In genomic region chr15:78872972-78873795, GRCh38 we compare ENCODE assay signal across 1 cellular context.
TF ChIP-seq lines count a peak whose summit lies in the region.

No MANE protein-coding gene starts in this region.

TF ChIP-seq in HepG2, 621 proteins besides CTCF, POLR2A, EP300 and RAD21 (continued from another document and continues in another):
- TF ChIP-seq ZBTB40 (IDR thresholded peaks at IDR 0.05) (no peak), ZBTB40 (CRISPR knock-in tag; IDR thresholded peaks at IDR 0.05) (peak; percentile 25; the same call in 1 of the 2 replicates), FOXK1 (CRISPR knock-in tag; IDR thresholded peaks at IDR 0.05; ENCODE audit: borderline replicate concordance, low read depth) (0 out of 2 replicates have a peak, but pooled peaks have one; percentile 36), RARA (CRISPR knock-in tag; IDR thresholded peaks at IDR 0.05) (peak; percentile 31; the same call in 1 of the 2 replicates), HIVEP1 (CRISPR knock-in tag; IDR thresholded peaks at IDR 0.05) (no peak), HNRNPH1 (optimal IDR thresholded peaks at IDR 0.05; ENCODE audit: low read depth, low read length) (peak; percentile 35), ZNF564 (CRISPR knock-in tag; IDR thresholded peaks at IDR 0.05) (no peak), RAD51 (IDR thresholded peaks at IDR 0.05; ENCODE audit: borderline replicate concordance) (no peak), ZNF644 (CRISPR knock-in tag; IDR thresholded peaks at IDR 0.05; ENCODE audit: low read depth) (0 out of 2 replicates have a peak, but pooled peaks have one; percentile 21), ZNF343 (CRISPR knock-in tag; IDR thresholded peaks at IDR 0.05) (no peak), ZNF543 (CRISPR knock-in tag; IDR thresholded peaks at IDR 0.05) (peak; percentile 52; the same call in 1 of the 2 replicates), GMEB1 (CRISPR knock-in tag; IDR thresholded peaks at IDR 0.05; ENCODE audit: borderline replicate concordance) (no peak), SCMH1 (CRISPR knock-in tag; IDR thresholded peaks at IDR 0.05; ENCODE audit: borderline replicate concordance) (no peak), NFKB2 (CRISPR knock-in tag; IDR thresholded peaks at IDR 0.05; ENCODE audit: borderline replicate concordance) (peak; percentile 66; the same call in 1 of the 2 replicates), ZNF678 (CRISPR knock-in tag; IDR thresholded peaks at IDR 0.05) (no peak), ZNF20 (CRISPR knock-in tag; IDR thresholded peaks at IDR 0.05) (no peak), ZSCAN9 (CRISPR knock-in tag; IDR thresholded peaks at IDR 0.05; ENCODE audit: borderline replicate concordance) (0 out of 2 replicates have a peak, but pooled peaks have one; percentile 37), PAWR (CRISPR knock-in tag; IDR thresholded peaks at IDR 0.05; ENCODE audit: borderline replicate concordance) (no peak), ZBED4 (CRISPR knock-in tag; IDR thresholded peaks at IDR 0.05; ENCODE audit: borderline replicate concordance) (no peak), ZNF766 (CRISPR knock-in tag; IDR thresholded peaks at IDR 0.05; ENCODE audit: borderline replicate concordance) (no peak; the same call in 1 of the 2 replicates), TCF7 (IDR thresholded peaks at IDR 0.05; ENCODE audit: low read depth) (no peak), ZNF614 (CRISPR knock-in tag; IDR thresholded peaks at IDR 0.05; ENCODE audit: borderline replicate concordance) (peak; percentile 75; the same call in 1 of the 2 replicates), FOXK2 (IDR thresholded peaks at IDR 0.05) (no peak), FOXA1 (IDR thresholded peaks at IDR 0.05) (no peak), FOXA1 (CRISPR knock-in tag; IDR thresholded peaks at IDR 0.05) (no peak), MYPOP (CRISPR knock-in tag; IDR thresholded peaks at IDR 0.05) (no peak), ZSCAN12 (CRISPR knock-in tag; IDR thresholded peaks at IDR 0.05) (no peak), GZF1 (CRISPR knock-in tag; IDR thresholded peaks at IDR 0.05) (0 out of 2 replicates have a peak, but pooled peaks have one; percentile 1), ZFX (CRISPR knock-in tag; IDR thresholded peaks at IDR 0.05; ENCODE audit: low read depth) (peak; percentile 44; the same call in 1 of the 2 replicates), ZNF660 (CRISPR knock-in tag; IDR thresholded peaks at IDR 0.05; ENCODE audit: borderline replicate concordance, low read depth) (no peak), ZBTB34 (CRISPR knock-in tag; IDR thresholded peaks at IDR 0.05) (no peak), FOSL2 (CRISPR knock-in tag; IDR thresholded peaks at IDR 0.05) (peak; percentile 46; the same call in 1 of the 2 replicates), RNF2 (conservative IDR thresholded peaks at IDR 0.05; ENCODE audit: low read depth) (no peak), ZNF891 (CRISPR knock-in tag; IDR thresholded peaks at IDR 0.05) (peak; percentile 22; the same call in 1 of the 2 replicates), FOSL1 (CRISPR knock-in tag; IDR thresholded peaks at IDR 0.05; ENCODE audit: borderline replicate concordance) (no peak), ZNF703 (CRISPR knock-in tag; IDR thresholded peaks at IDR 0.05; ENCODE audit: borderline replicate concordance) (no peak), AKAP8 (CRISPR knock-in tag; IDR thresholded peaks at IDR 0.05) (no peak), ZNF557 (CRISPR knock-in tag; IDR thresholded peaks at IDR 0.05) (no peak), ZNF512 (CRISPR knock-in tag; IDR thresholded peaks at IDR 0.05) (no peak), TBP (CRISPR knock-in tag; IDR thresholded peaks at IDR 0.05) (no peak), ZNF562 (CRISPR knock-in tag; IDR thresholded peaks at IDR 0.05; ENCODE audit: borderline replicate concordance) (no peak), TBX2 (CRISPR knock-in tag; IDR thresholded peaks at IDR 0.05; ENCODE audit: borderline replicate concordance) (no peak; the same call in 1 of the 2 replicates), ZNF33A (CRISPR knock-in tag; IDR thresholded peaks at IDR 0.05; ENCODE audit: borderline replicate concordance) (no peak), IRX3 (CRISPR knock-in tag; IDR thresholded peaks at IDR 0.05; ENCODE audit: borderline replicate concordance, low read depth) (no peak; the same call in 1 of the 2 replicates), HINFP (CRISPR knock-in tag; IDR thresholded peaks at IDR 0.05; ENCODE audit: low read depth) (no peak), SMAD9 (CRISPR knock-in tag; IDR thresholded peaks at IDR 0.05) (no peak), ZFYVE20 (CRISPR knock-in tag; IDR thresholded peaks at IDR 0.05; ENCODE audit: borderline replicate concordance, low read depth) (no peak)
